Comparison of ENCODE assay signal across 1 cellular context in the genomic region with DNA sequence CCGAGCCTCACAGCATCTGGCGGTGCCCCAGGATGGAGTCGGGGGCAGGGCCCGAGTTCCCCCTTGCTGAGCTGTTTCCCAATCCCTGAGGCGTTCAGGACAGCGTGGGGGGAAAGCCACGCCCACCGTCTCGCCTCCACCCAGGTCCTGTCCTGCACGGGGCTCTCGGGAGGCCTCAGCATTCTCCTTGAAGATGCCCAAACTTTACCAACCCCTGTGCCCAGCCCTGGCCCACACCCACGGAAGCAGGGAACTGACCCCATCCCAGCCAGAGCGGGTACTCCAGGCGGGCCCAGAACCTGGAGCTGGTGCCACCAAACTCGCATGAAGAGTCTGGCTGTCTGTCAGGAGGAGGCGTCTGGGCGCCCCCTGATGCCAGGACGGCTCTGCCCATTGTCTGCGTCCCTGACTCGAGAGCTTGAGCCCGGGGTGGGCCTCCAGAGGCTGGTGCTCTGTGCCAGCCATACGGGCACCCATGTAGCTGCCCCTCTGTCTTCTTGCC.
TF ChIP-seq lines count a peak whose summit lies in the region.

No MANE protein-coding gene starts in this region.

TF ChIP-seq in HEK293, 187 proteins besides CTCF, POLR2A, EP300 and RAD21 (continued from another document):
- no peak for TF ChIP-seq ZNF350 (tag by site-specific recombination; IDR thresholded peaks at IDR 0.05)
- TF ChIP-seq, protein P1, sequence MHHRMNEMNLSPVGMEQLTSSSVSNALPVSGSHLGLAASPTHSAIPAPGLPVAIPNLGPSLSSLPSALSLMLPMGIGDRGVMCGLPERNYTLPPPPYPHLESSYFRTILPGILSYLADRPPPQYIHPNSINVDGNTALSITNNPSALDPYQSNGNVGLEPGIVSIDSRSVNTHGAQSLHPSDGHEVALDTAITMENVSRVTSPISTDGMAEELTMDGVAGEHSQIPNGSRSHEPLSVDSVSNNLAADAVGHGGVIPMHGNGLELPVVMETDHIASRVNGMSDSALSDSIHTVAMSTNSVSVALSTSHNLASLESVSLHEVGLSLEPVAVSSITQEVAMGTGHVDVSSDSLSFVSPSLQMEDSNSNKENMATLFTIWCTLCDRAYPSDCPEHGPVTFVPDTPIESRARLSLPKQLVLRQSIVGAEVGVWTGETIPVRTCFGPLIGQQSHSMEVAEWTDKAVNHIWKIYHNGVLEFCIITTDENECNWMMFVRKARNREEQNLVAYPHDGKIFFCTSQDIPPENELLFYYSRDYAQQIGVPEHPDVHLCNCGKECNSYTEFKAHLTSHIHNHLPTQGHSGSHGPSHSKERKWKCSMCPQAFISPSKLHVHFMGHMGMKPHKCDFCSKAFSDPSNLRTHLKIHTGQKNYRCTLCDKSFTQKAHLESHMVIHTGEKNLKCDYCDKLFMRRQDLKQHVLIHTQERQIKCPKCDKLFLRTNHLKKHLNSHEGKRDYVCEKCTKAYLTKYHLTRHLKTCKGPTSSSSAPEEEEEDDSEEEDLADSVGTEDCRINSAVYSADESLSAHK (tag by site-specific recombination; IDR thresholded peaks at IDR 0.05) = no peak
- TF ChIP-seq GLIS1 (tag by site-specific recombination; IDR thresholded peaks at IDR 0.05) = peak; percentile 20; the same call in 1 of the 2 replicates
- TF ChIP-seq, protein P2, sequence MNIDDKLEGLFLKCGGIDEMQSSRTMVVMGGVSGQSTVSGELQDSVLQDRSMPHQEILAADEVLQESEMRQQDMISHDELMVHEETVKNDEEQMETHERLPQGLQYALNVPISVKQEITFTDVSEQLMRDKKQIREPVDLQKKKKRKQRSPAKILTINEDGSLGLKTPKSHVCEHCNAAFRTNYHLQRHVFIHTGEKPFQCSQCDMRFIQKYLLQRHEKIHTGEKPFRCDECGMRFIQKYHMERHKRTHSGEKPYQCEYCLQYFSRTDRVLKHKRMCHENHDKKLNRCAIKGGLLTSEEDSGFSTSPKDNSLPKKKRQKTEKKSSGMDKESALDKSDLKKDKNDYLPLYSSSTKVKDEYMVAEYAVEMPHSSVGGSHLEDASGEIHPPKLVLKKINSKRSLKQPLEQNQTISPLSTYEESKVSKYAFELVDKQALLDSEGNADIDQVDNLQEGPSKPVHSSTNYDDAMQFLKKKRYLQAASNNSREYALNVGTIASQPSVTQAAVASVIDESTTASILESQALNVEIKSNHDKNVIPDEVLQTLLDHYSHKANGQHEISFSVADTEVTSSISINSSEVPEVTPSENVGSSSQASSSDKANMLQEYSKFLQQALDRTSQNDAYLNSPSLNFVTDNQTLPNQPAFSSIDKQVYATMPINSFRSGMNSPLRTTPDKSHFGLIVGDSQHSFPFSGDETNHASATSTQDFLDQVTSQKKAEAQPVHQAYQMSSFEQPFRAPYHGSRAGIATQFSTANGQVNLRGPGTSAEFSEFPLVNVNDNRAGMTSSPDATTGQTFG (tag by site-specific recombination; IDR thresholded peaks at IDR 0.05; ENCODE audit: borderline replicate concordance) = no peak
- no peak for TF ChIP-seq GLIS2 (tag by site-specific recombination; IDR thresholded peaks at IDR 0.05)
- TF ChIP-seq, protein P3, sequence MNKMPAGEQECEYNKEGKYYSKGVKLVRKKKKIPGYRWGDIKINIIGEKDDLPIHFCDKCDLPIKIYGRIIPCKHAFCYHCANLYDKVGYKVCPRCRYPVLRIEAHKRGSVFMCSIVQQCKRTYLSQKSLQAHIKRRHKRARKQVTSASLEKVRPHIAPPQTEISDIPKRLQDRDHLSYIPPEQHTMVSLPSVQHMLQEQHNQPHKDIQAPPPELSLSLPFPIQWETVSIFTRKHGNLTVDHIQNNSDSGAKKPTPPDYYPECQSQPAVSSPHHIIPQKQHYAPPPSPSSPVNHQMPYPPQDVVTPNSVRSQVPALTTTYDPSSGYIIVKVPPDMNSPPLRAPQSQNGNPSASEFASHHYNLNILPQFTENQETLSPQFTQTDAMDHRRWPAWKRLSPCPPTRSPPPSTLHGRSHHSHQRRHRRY (tag by site-specific recombination; IDR thresholded peaks at IDR 0.05) = no peak
- TF ChIP-seq ZNF830 (tag by site-specific recombination; IDR thresholded peaks at IDR 0.05; ENCODE audit: low read depth) = no peak
- TF ChIP-seq, protein P4, sequence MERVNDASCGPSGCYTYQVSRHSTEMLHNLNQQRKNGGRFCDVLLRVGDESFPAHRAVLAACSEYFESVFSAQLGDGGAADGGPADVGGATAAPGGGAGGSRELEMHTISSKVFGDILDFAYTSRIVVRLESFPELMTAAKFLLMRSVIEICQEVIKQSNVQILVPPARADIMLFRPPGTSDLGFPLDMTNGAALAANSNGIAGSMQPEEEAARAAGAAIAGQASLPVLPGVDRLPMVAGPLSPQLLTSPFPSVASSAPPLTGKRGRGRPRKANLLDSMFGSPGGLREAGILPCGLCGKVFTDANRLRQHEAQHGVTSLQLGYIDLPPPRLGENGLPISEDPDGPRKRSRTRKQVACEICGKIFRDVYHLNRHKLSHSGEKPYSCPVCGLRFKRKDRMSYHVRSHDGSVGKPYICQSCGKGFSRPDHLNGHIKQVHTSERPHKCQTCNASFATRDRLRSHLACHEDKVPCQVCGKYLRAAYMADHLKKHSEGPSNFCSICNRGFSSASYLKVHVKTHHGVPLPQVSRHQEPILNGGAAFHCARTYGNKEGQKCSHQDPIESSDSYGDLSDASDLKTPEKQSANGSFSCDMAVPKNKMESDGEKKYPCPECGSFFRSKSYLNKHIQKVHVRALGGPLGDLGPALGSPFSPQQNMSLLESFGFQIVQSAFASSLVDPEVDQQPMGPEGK (tag by site-specific recombination; IDR thresholded peaks at IDR 0.05) = no peak
- TF ChIP-seq ZNF626 (tag by site-specific recombination; IDR thresholded peaks at IDR 0.05) = no peak
- no peak for TF ChIP-seq ZNF140 (tag by site-specific recombination; IDR thresholded peaks at IDR 0.05)
- TF ChIP-seq ZNF707 (tag by site-specific recombination; IDR thresholded peaks at IDR 0.05) = no peak
- TF ChIP-seq ZNF624 (tag by site-specific recombination; IDR thresholded peaks at IDR 0.05) = no peak
- no peak for TF ChIP-seq ZNF664 (tag by site-specific recombination; IDR thresholded peaks at IDR 0.05)
- peak; percentile 37; the same call in 1 of the 2 replicates for TF ChIP-seq ZFHX2 (tag by site-specific recombination; conservative IDR thresholded peaks at IDR 0.05)
- no peak for TF ChIP-seq SALL2 (tag by site-specific recombination; IDR thresholded peaks at IDR 0.05; ENCODE audit: borderline replicate concordance)
- TF ChIP-seq, protein P5, sequence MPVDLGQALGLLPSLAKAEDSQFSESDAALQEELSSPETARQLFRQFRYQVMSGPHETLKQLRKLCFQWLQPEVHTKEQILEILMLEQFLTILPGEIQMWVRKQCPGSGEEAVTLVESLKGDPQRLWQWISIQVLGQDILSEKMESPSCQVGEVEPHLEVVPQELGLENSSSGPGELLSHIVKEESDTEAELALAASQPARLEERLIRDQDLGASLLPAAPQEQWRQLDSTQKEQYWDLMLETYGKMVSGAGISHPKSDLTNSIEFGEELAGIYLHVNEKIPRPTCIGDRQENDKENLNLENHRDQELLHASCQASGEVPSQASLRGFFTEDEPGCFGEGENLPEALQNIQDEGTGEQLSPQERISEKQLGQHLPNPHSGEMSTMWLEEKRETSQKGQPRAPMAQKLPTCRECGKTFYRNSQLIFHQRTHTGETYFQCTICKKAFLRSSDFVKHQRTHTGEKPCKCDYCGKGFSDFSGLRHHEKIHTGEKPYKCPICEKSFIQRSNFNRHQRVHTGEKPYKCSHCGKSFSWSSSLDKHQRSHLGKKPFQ (tag by site-specific recombination; IDR thresholded peaks at IDR 0.05) = no peak
- no peak for TF ChIP-seq GLI4 (tag by site-specific recombination; IDR thresholded peaks at IDR 0.05)
- no peak for TF ChIP-seq ZNF23 (tag by site-specific recombination; IDR thresholded peaks at IDR 0.05; ENCODE audit: borderline replicate concordance)
- no peak for TF ChIP-seq ZEB2 (tag by site-specific recombination; IDR thresholded peaks at IDR 0.05)
